11 cellular contexts compared by ENCODE assay signal in the genomic region with DNA sequence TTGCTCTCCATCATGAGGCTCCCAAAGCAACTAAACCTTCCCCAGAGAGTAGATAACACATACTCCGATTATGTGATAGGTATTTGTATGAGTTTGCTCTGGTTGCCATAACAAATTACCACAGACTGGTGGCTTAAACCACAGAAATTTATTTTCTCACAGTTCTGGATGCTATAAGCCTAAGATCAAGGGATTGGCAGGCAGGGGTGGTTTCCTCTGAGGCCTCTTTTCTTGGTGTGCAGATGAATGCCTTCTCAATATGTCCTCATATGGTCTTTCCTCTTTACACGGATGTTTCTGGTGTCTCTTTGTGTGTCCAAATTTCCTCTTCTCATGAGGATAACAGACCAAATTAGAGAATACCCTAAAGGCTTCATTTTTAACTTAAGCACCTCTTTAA.
DNase-seq lines count a peak whose midpoint lies in the region; ATAC-seq and TF ChIP-seq lines count a peak whose summit lies in the region.
"Had no signal": no experiment of that assay in that cellular context is flagged by ENCODE, and none has a peak within 500 bp of the region (broad histone marks: within the 10 kb centered on the region; RNA-seq: fewer than 3 reads in every experiment).

No MANE protein-coding gene starts in this region.

- DNase-seq in EH (ENCODE audit: low read depth) (peak; percentile 5), SJCRH30 (peak; percentile 36 to 42), non-pigmented ciliary epithelial cell (ENCODE audit: low read depth) (peak; percentile 70), inferior parietal cortex (ENCODE audit: extremely low spot score) (no peak), type B pancreatic cell (ENCODE audit: extremely low spot score, unreplicated experiment) (no peak), transverse colon (no peak)
- DNase-seq: NCI-H187 had no signal

- no peak for TF ChIP-seq POLR2A in transverse colon (IDR thresholded peaks at IDR 0.05)

- H3K27ac ChIP-seq in SJCRH30 (no peak overlapping the region), transverse colon (no peak overlapping the region)
- H3K27ac ChIP-seq: ascending aorta had no signal

- H3K4me3 Mint-ChIP-seq in activated naive CD8-positive, alpha-beta T cell: peak overlapping the region; percentile 57
- H3K4me3 Mint-ChIP-seq in type B pancreatic cell: no peak overlapping the region
- H3K4me3 Mint-ChIP-seq: nephron had no signal

- H3K36me3 Mint-ChIP-seq in activated naive CD8-positive, alpha-beta T cell: peaks cover 3% of the 10 kb centered on the region
- H3K36me3 Mint-ChIP-seq in type B pancreatic cell: no peaks in the 10 kb centered on the region

- peaks cover 6% of the 10 kb centered on the region for H3K9me3 Mint-ChIP-seq in activated naive CD8-positive, alpha-beta T cell (ENCODE audit: low read depth)
- H3K9me3 Mint-ChIP-seq in type B pancreatic cell: no peaks in the 10 kb centered on the region
- H3K9me3 Mint-ChIP-seq: nephron had no signal

- no peak for TF ChIP-seq CTCF in type B pancreatic cell (conservative IDR thresholded peaks at IDR 0.05)
- no peak for TF ChIP-seq CTCF in transverse colon (IDR thresholded peaks at IDR 0.05)

- ATAC-seq in GM18858 (IDR thresholded peaks at IDR 0.05; ENCODE audit: unreplicated experiment): no peak

- no peak overlapping the region for H3K4me3 ChIP-seq in SJCRH30
- H3K4me3 ChIP-seq in transverse colon: no peak overlapping the region
- H3K4me3 ChIP-seq: ascending aorta had no signal

- H3K27ac Mint-ChIP-seq in activated naive CD8-positive, alpha-beta T cell: peak overlapping the region; percentile 80
- no peak overlapping the region for H3K27ac Mint-ChIP-seq in type B pancreatic cell
- H3K27ac Mint-ChIP-seq: nephron had no signal

- no peaks in the 10 kb centered on the region for H3K27me3 Mint-ChIP-seq in activated naive CD8-positive, alpha-beta T cell
- no peaks in the 10 kb centered on the region for H3K27me3 Mint-ChIP-seq in type B pancreatic cell

- in situ Hi-C loops in transverse colon (cut with MboI; ENCODE audit: low pct_ligation_motif_present in 1 of 4, low pct_unique_long_range_greater_than_20kb in 1 of 4, low sequenced_read_pairs in 3 of 4): no loop called here

- H3K4me1 Mint-ChIP-seq in activated naive CD8-positive, alpha-beta T cell (ENCODE audit: low read depth): peaks cover 44% of the 10 kb centered on the region
- peaks cover 4% of the 10 kb centered on the region for H3K4me1 Mint-ChIP-seq in type B pancreatic cell (ENCODE audit: unreplicated experiment)

- H3K36me3 ChIP-seq in SJCRH30: no peaks in the 10 kb centered on the region
- no peaks in the 10 kb centered on the region for H3K36me3 ChIP-seq in transverse colon
- H3K36me3 ChIP-seq: ascending aorta had no signal

- H3K9me3 ChIP-seq in SJCRH30 (replicated peaks) (no peaks in the 10 kb centered on the region), transverse colon (no peaks in the 10 kb centered on the region)
- H3K9me3 ChIP-seq: ascending aorta had no signal

- H3K27me3 ChIP-seq in SJCRH30: no peaks in the 10 kb centered on the region
- no peaks in the 10 kb centered on the region for H3K27me3 ChIP-seq in transverse colon
- H3K27me3 ChIP-seq: ascending aorta had no signal

- intact Hi-C loops in transverse colon (cut with DNase I; ENCODE audit: low total_unique reads): no loop called here

- TF ChIP-seq EP300 in transverse colon (IDR thresholded peaks at IDR 0.05; ENCODE audit: low read depth): no peak

- WGBS in transverse colon (ENCODE audit: low coverage in 1 of 2), 2 donors: 50 to 58% methylated on average over 2 of the region's 2 CpGs

- H3K4me1 ChIP-seq in SJCRH30: peaks cover 17% of the 10 kb centered on the region; the same call in 1 of the 2 replicates
- peaks cover 0 to 16% (median 0%) of the 10 kb centered on the region in 4 donors for H3K4me1 ChIP-seq in transverse colon
- H3K4me1 ChIP-seq: ascending aorta had no signal

Comparison
In these comparisons a context has a peak if more than half of its experiments do, and no peak if none do; other contexts are left out.
1. DNase-seq: peak in EH (single experiment), SJCRH30 (2 of 2) and non-pigmented ciliary epithelial cell (single experiment); none in inferior parietal cortex (single experiment), type B pancreatic cell (single experiment) and transverse colon (single experiment).